In genomic region chr12:100187068-100187467, GRCh38 we compare ENCODE assay signal across 31 cellular contexts.
"Had no signal": no experiment of that assay in that cellular context is flagged by ENCODE, and none has a peak within 500 bp of the region (broad histone marks: within the 10 kb centered on the region; RNA-seq: fewer than 3 reads in every experiment).

No MANE protein-coding gene starts in this region.

- H3K9me3 ChIP-seq: ascending aorta, gastrocnemius medialis, lower lobe of right lung, sigmoid colon, tibial nerve had no signal

- FAIRE-seq: endometrium, kidney, small intestine had no signal

- H3K4me1 ChIP-seq: gastrocnemius medialis had no signal

- H3K36me3 ChIP-seq: ascending aorta, gastrocnemius medialis, lower lobe of right lung, sigmoid colon, tibial nerve had no signal

- H3K4me3 ChIP-seq: ascending aorta, gastrocnemius medialis, lower lobe of right lung, sigmoid colon, tibial nerve had no signal

- H3K4me1 Mint-ChIP-seq: stimulated activated naive CD8-positive, alpha-beta T cell treated with anti-CD3 and anti-CD28 coated beads, Interleukin-15, amount 100 ng/mL, for 72 hours had no signal

- H3K27ac ChIP-seq: epithelial cell of prostate, gastrocnemius medialis, lower lobe of right lung had no signal

- DNase-seq: activated CD4-positive, alpha-beta T cell treated with anti-CD3 and anti-CD28 coated beads for 4 hours; activated CD4-positive, alpha-beta T cell treated with anti-CD3 and anti-CD28 coated beads, Interleukin-2, amount 50 U/mL, for 4 hours; activated gamma-delta T cell; activated naive CD4-positive, alpha-beta T cell treated with anti-CD3 and anti-CD28 coated beads, Interleukin-2, amount 10 ng/mL, durations not matched to agents 7 days and 5 days; activated naive CD8-positive, alpha-beta T cell treated with anti-CD3 and anti-CD28 coated beads, Interleukin-2, amount 10 ng/mL, durations not matched to agents 7 days and 5 days; activated T-cell treated with anti-CD3 and anti-CD28 coated beads for 4 hours; activated T-cell treated with anti-CD3 and anti-CD28 coated beads, Interleukin-2, amount 50 U/mL, for 72 hours; central memory CD4-positive, alpha-beta T cell; dermis blood vessel endothelial cell; effector CD4-positive, alpha-beta T cell; gastrocnemius medialis; glutamatergic neuron; hippocampal formation; kidney; left colon; lower lobe of right lung; mesenchymal stem cell; natural killer cell; sigmoid colon; small intestine; stimulated activated CD4-positive, alpha-beta T cell treated with anti-CD3 and anti-CD28 coated beads, Interleukin-4, amount 100 ng/mL, for 24 hours; stimulated activated CD8-positive, alpha-beta memory T cell treated with anti-CD3 and anti-CD28 coated beads, Interleukin-4, amount 100 ng/mL, for 48 hours; stimulated activated naive CD8-positive, alpha-beta T cell treated with anti-CD3 and anti-CD28 coated beads, Interleukin-15, amount 100 ng/mL, for 72 hours; T-helper 1 cell had no signal

- H3K36me3 Mint-ChIP-seq: brain, natural killer cell had no signal

- H3K27ac Mint-ChIP-seq: activated naive CD4-positive, alpha-beta T cell treated with anti-CD3 and anti-CD28 coated beads, Interleukin-2, amount 10 ng/mL, durations not matched to agents 7 days and 5 days; activated naive CD8-positive, alpha-beta T cell treated with anti-CD3 and anti-CD28 coated beads, Interleukin-2, amount 10 ng/mL, durations not matched to agents 7 days and 5 days; activated T-cell treated with anti-CD3 and anti-CD28 coated beads, Interleukin-2, amount 50 U/mL, for 72 hours; brain; natural killer cell; progenitor cell of endocrine pancreas; stimulated activated memory B cell treated with anti-CD40 and anti-IgM and Interleukin-4, amounts not matched to agents 10 μg/mL and 1 μg/mL and 100 μg/mL, for 72 hours had no signal

- ATAC-seq: activated T-cell treated with anti-CD3 and anti-CD28 coated beads, Interleukin-2, amount 50 U/mL, for 72 hours; gastrocnemius medialis; left colon; natural killer cell; stimulated activated memory B cell treated with anti-CD40 and anti-IgM and Interleukin-4, amounts not matched to agents 10 μg/mL and 1 μg/mL and 100 μg/mL, for 72 hours; stimulated activated naive CD8-positive, alpha-beta T cell treated with anti-CD3 and anti-CD28 coated beads, Interleukin-15, amount 100 ng/mL, for 72 hours had no signal

- H3K4me3 Mint-ChIP-seq: activated naive CD4-positive, alpha-beta T cell treated with anti-CD3 and anti-CD28 coated beads, Interleukin-2, amount 10 ng/mL, durations not matched to agents 7 days and 5 days; activated naive CD8-positive, alpha-beta T cell treated with anti-CD3 and anti-CD28 coated beads, Interleukin-2, amount 10 ng/mL, durations not matched to agents 7 days and 5 days; activated T-cell treated with anti-CD3 and anti-CD28 coated beads, Interleukin-2, amount 50 U/mL, for 72 hours; natural killer cell; stimulated activated memory B cell treated with anti-CD40 and anti-IgM and Interleukin-4, amounts not matched to agents 10 μg/mL and 1 μg/mL and 100 μg/mL, for 72 hours; stimulated activated naive CD8-positive, alpha-beta T cell treated with anti-CD3 and anti-CD28 coated beads, Interleukin-15, amount 100 ng/mL, for 72 hours had no signal

- H3K27me3 Mint-ChIP-seq: activated naive CD4-positive, alpha-beta T cell treated with anti-CD3 and anti-CD28 coated beads, Interleukin-2, amount 10 ng/mL, durations not matched to agents 7 days and 5 days; activated naive CD8-positive, alpha-beta T cell treated with anti-CD3 and anti-CD28 coated beads, Interleukin-2, amount 10 ng/mL, durations not matched to agents 7 days and 5 days; brain; progenitor cell of endocrine pancreas; stimulated activated memory B cell treated with anti-CD40 and anti-IgM and Interleukin-4, amounts not matched to agents 10 μg/mL and 1 μg/mL and 100 μg/mL, for 72 hours; stimulated activated naive CD8-positive, alpha-beta T cell treated with anti-CD3 and anti-CD28 coated beads, Interleukin-15, amount 100 ng/mL, for 72 hours had no signal

- H3K27me3 ChIP-seq: ascending aorta, gastrocnemius medialis, sigmoid colon, tibial nerve had no signal
